ENCODE assay signal across 13 cellular contexts in the genomic region with DNA sequence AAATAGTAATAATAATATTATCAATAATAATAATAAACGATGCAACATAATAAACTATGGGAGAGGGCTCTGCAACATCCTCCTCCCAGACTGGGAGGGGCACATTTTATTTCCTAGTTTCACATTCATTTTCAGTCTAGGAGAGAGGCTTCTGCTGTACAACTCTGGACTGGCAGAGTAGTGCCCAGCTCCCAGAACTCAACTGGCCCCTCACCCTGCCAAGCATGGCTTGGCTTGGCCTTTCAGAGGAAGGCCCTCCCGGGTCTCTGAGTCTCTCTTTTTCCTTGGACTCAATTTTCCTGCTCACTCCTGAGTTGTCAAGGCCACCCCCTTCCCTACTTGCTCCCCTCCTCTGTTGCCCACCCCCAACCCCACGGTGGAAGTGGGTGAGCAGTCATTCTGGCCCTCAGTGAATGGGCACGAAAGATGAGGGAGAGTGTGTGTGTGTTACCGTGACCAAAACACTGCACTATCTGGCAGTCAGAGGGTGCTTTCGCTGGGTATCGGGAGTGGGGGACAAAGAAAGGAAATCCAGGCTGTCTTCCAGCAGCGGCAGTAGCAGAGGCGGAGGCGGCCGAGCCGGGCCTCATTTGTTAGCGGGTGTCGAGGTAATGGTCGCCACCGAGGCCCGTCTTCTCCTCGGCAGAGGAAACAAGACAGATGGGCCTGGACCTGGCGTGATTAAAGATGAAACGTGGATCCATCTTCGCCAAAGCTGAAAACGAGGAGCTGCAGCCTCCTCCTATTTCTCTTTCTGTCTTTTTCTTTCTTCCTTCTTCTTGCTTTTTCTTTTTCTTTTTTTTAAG. TPM values are rescaled to one million over a fixed set of nuclear protein-coding genes. Genes with fewer than 3 reads are reported as not detected.
A peak's percentile ranks its signal among the peaks of the same experiment; 100 is the strongest.
DNase-seq lines count a peak whose midpoint lies in the region; ATAC-seq and TF ChIP-seq lines count a peak whose summit lies in the region.
"Had no signal": no experiment of that assay in that cellular context is flagged by ENCODE, and none has a peak within 500 bp of the region (broad histone marks: within the 10 kb centered on the region; RNA-seq: fewer than 3 reads in every experiment).

No MANE protein-coding gene starts in this region.

- H3K4me1 ChIP-seq in OCI-LY7 (ENCODE audit: insufficient read depth, low read length, poor library complexity, severe bottlenecking) (peaks cover 19% of the 10 kb centered on the region), esophagus (ENCODE audit: control insufficient read depth in 2 of 2, insufficient read depth in 2 of 2, low read length in 1 of 2) (peaks cover 0 to 3% of the 10 kb centered on the region in 2 donors), psoas muscle (no peaks in the 10 kb centered on the region)

- POLR2A ChIA-PET in OCI-LY7 (lab: Charles Lee), result no interaction called here

- H2AFZ ChIP-seq in OCI-LY7 (ENCODE audit: low read length), result no peak overlapping the region

- H3K27me3 ChIP-seq in esophagus (ENCODE audit: control insufficient read depth in 1 of 2, insufficient read depth in 2 of 2, low read length in 2 of 2) (no peaks in the 10 kb centered on the region), psoas muscle (ENCODE audit: insufficient read depth in 3 of 3, low read length in 2 of 3) (peaks cover 4 to 79% (median 20%) of the 10 kb centered on the region in 3 donors)

- WGBS in esophagus, 2 donors, result 26 to 29% methylated on average over 22 of the region's 22 CpGs
- WGBS in psoas muscle, 3 donors, result 29 to 43% (median 34%) methylated on average over 22 of the region's 22 CpGs

- BruUV-seq in Calu3 (replicated peaks; lab: Mats Ljungman, UMichigan) (no TSS peak), OCI-LY7 (replicated peaks; lab: Mats Ljungman, UMichigan) (TSS peak; percentile 74)

- DNase-seq in Calu3, result no peak
- DNase-seq in OCI-LY7 (ENCODE audit: low spot score), result no peak
- DNase-seq in psoas muscle, result no peak
- no peak for DNase-seq in activated CD8-positive, alpha-beta memory T cell treated with anti-CD3 and anti-CD28 coated beads, Interleukin-2, amount 50 U/mL, for 48 hours
- DNase-seq in putamen (ENCODE audit: low spot score), result no peak
- DNase-seq: midbrain; NCI-H1048; Right ventricle myocardium superior; stimulated activated CD4-positive, alpha-beta T cell treated with anti-CD3 and anti-CD28 coated beads, Interleukin-4, amount 100 ng/mL, for 1 hour had no signal

- H3K4me2 ChIP-seq in OCI-LY7 (ENCODE audit: low read length), result no peak overlapping the region

- peaks cover 20% of the 10 kb centered on the region for H3K27me3 Mint-ChIP-seq in Calu3 (ENCODE audit: unreplicated experiment)

- no peaks in the 10 kb centered on the region for H3K9me3 Mint-ChIP-seq in Calu3 (ENCODE audit: low read depth, unreplicated experiment)

- CTCF ChIA-PET in Calu3 (lab: Charles Lee), result no interaction called here
- CTCF ChIA-PET in OCI-LY7 (lab: Charles Lee; ENCODE audit: unreplicated experiment), result no interaction called here

- H3K36me3 Mint-ChIP-seq in Calu3 (ENCODE audit: insufficient read depth, unreplicated experiment), result peaks cover 100% of the 10 kb centered on the region

- no peaks in the 10 kb centered on the region for H4K20me1 ChIP-seq in OCI-LY7 (ENCODE audit: insufficient read depth, low read length)

- H3K4me1 Mint-ChIP-seq in Calu3 (ENCODE audit: low read depth, unreplicated experiment), result peaks cover 59% of the 10 kb centered on the region

- H3K9me3 ChIP-seq in OCI-LY7 (ENCODE audit: low read length), result no peaks in the 10 kb centered on the region
- H3K9me3 ChIP-seq in esophagus (ENCODE audit: control insufficient read depth in 2 of 2, insufficient read depth in 1 of 2, low read depth in 1 of 2, low read length in 1 of 2), result no peaks in the 10 kb centered on the region
- H3K9me3 ChIP-seq in psoas muscle, result no peaks in the 10 kb centered on the region

- peak overlapping the region; percentile 66 for H3K27ac Mint-ChIP-seq in Calu3 (ENCODE audit: unreplicated experiment)

- intact Hi-C loops in Calu3 (cut with micrococcal nuclease; ENCODE audit: unreplicated experiment), result loop anchor here (5.0 kb wide), 2 partner anchors 34 to 284 kb away; no protein-coding TSS in a partner anchor
- intact Hi-C loops in OCI-LY7 (cut with micrococcal nuclease; ENCODE audit: unreplicated experiment), result no loop called here
- intact Hi-C loops in psoas muscle (cut with DNase I), result no loop called here

- H3K9me2 ChIP-seq in OCI-LY7 (ENCODE audit: insufficient read depth, low read length), result no peaks in the 10 kb centered on the region

- ATAC-seq in psoas muscle (no peak), GM18867 (IDR thresholded peaks at IDR 0.05; ENCODE audit: unreplicated experiment) (no peak), GM18517 (IDR thresholded peaks at IDR 0.05; ENCODE audit: unreplicated experiment) (no peak)

- H3K4me3 Mint-ChIP-seq in Calu3 (ENCODE audit: low read depth, unreplicated experiment), result no peak overlapping the region

- no peak for TF ChIP-seq CTCF in Calu3 (IDR thresholded peaks at IDR 0.05; ENCODE audit: unreplicated experiment)
- TF ChIP-seq CTCF in OCI-LY7 (conservative IDR thresholded peaks at IDR 0.05; ENCODE audit: low read length), result no peak
- no peak for TF ChIP-seq CTCF in psoas muscle (IDR thresholded peaks at IDR 0.05)

- peaks cover 6% of the 10 kb centered on the region; the same call in 1 of the 2 replicates for H3K79me2 ChIP-seq in OCI-LY7 (ENCODE audit: insufficient read depth, low read depth, low read length)

- H3K36me3 ChIP-seq in OCI-LY7 (ENCODE audit: insufficient read depth, low read length) (peaks cover 5% of the 10 kb centered on the region; the same call in 1 of the 2 replicates), esophagus (ENCODE audit: control insufficient read depth in 2 of 2, insufficient read depth in 2 of 2, low read length in 1 of 2) (no peaks in the 10 kb centered on the region), psoas muscle (ENCODE audit: insufficient read depth in 1 of 2, low read depth in 1 of 2) (no peaks in the 10 kb centered on the region)

- H3K27ac ChIP-seq in OCI-LY7 (ENCODE audit: low read depth, low read length, poor library complexity, severe bottlenecking) (no peak overlapping the region), esophagus (ENCODE audit: low read depth in 2 of 2, low read length in 1 of 2) (peak overlapping the region; percentile 85 to 92), psoas muscle (peak overlapping the region; percentile 6)

- H3K4me3 ChIP-seq in OCI-LY7 (ENCODE audit: low read depth, low read length, poor library complexity, severe bottlenecking), result no peak overlapping the region
- H3K4me3 ChIP-seq in esophagus (ENCODE audit: low read depth in 1 of 2, low read length in 2 of 2), result peak overlapping the region in 1 of 2 donors; percentile 57
- H3K4me3 ChIP-seq in psoas muscle, result peak overlapping the region; percentile 73

RNA-seq across cellular contexts. Expression of gene HOXB4, which starts 2.3 kb away (rescaled TPM):
- total RNA-seq in Calu3 (2022) (28.0 and 31.1 TPM in 2 replicates), OCI-LY7 (2022) (8.9 and 9.2 TPM in 2 replicates), psoas muscle (1 to 10 TPM in 2 of 4 donors, under 1 TPM in 2; 0.80 to 4.0 (median 1.3) TPM)
- total RNA-seq in OCI-LY7 (2014; rRNA removed; shearing (Covaris generic)), result 7.2 and 7.4 TPM in 2 replicates
- polyA plus RNA-seq in esophagus (1 to 10 TPM; 1.8 to 4.2 TPM), psoas muscle (under 1 TPM; 0.38 to 0.89 (median 0.55) TPM)

RNA-seq across cellular contexts. Expression of gene HOXB3, which starts 14.2 kb away (rescaled TPM):
- 151 and 154 TPM in 2 replicates for total RNA-seq in Calu3 (2022)
- total RNA-seq in OCI-LY7 (2014; rRNA removed; shearing (Covaris generic)), result 7.7 and 14.0 TPM in 2 replicates
- 13.0 and 14.6 TPM in 2 replicates for total RNA-seq in OCI-LY7 (2022)
- polyA plus RNA-seq in esophagus, result 10 to 100 TPM in 1 of 2 donors, 1 to 10 TPM in 1; 6.3 to 12.7 TPM
- total RNA-seq in psoas muscle, result 1 to 10 TPM; 1.5 to 8.8 (median 1.9) TPM
- polyA plus RNA-seq in psoas muscle, result 1 to 10 TPM in 2 of 3 donors, under 1 TPM in 1; 0.96 to 1.5 (median 1.4) TPM

RNA-seq across cellular contexts. Expression of gene HOXB5, which starts 17.7 kb away (rescaled TPM):
- total RNA-seq in Calu3 (2022), result 47.2 and 48.5 TPM in 2 replicates
- total RNA-seq in OCI-LY7 (2014; rRNA removed; shearing (Covaris generic)), result not detected in 2 replicates
- not detected in 2 replicates for total RNA-seq in OCI-LY7 (2022)
- polyA plus RNA-seq in esophagus, result under 1 TPM; 0.09 to 0.10 TPM
- under 1 TPM in 3 of 4 donors, not detected in 1; 0.17 to 0.71 (median 0.24) TPM for total RNA-seq in psoas muscle
- polyA plus RNA-seq in psoas muscle, result under 1 TPM; 0.03 to 0.30 (median 0.17) TPM
- total RNA-seq: G401 had no signal

RNA-seq across cellular contexts. Expression of gene HOXB6, which starts 28.9 kb away (rescaled TPM):
- total RNA-seq in Calu3 (2022), result 140 and 144 TPM in 2 replicates
- 0.41 TPM in 1 of 2 replicates, not detected in the other for total RNA-seq in OCI-LY7 (2014; rRNA removed; shearing (Covaris generic))
- total RNA-seq in OCI-LY7 (2022), result not detected in 2 replicates
- polyA plus RNA-seq in esophagus, result under 1 TPM; 0.29 to 0.31 TPM
- total RNA-seq in psoas muscle, result 1 to 10 TPM in 2 of 4 donors, under 1 TPM in 2; 0.66 to 3.3 (median 1.2) TPM
- 1 to 10 TPM in 2 of 3 donors, under 1 TPM in 1; 0.80 to 1.6 (median 1.2) TPM for polyA plus RNA-seq in psoas muscle

RNA-seq across cellular contexts. Expression of gene HOXB2, which starts 31.0 kb away (rescaled TPM):
- total RNA-seq in Calu3 (2022) (24.5 and 32.6 TPM in 2 replicates), OCI-LY7 (2022) (not detected in 2 replicates), psoas muscle (10 to 100 TPM in 1 of 4 donors, 1 to 10 TPM in 3; 3.1 to 12.9 (median 6.5) TPM)
- not detected in 2 replicates for total RNA-seq in OCI-LY7 (2014; rRNA removed; shearing (Covaris generic))
- polyA plus RNA-seq in esophagus (10 to 100 TPM; 11.3 to 18.9 TPM), psoas muscle (1 to 10 TPM; 4.6 to 5.0 (median 5.0) TPM)

Comparison
In these comparisons a context has a peak if more than half of its experiments do, and no peak if none do; other contexts are left out.
1. RNA of gene HOXB5, which starts 17.7 kb away (total RNA-seq): 47.2 to 48.5 TPM in Calu3; 0.17 to 0.71 TPM in psoas muscle and not detected in OCI-LY7; every median in the first group is over 10 times any median in the second.